8 cellular contexts compared by ENCODE assay signal in the genomic region with DNA sequence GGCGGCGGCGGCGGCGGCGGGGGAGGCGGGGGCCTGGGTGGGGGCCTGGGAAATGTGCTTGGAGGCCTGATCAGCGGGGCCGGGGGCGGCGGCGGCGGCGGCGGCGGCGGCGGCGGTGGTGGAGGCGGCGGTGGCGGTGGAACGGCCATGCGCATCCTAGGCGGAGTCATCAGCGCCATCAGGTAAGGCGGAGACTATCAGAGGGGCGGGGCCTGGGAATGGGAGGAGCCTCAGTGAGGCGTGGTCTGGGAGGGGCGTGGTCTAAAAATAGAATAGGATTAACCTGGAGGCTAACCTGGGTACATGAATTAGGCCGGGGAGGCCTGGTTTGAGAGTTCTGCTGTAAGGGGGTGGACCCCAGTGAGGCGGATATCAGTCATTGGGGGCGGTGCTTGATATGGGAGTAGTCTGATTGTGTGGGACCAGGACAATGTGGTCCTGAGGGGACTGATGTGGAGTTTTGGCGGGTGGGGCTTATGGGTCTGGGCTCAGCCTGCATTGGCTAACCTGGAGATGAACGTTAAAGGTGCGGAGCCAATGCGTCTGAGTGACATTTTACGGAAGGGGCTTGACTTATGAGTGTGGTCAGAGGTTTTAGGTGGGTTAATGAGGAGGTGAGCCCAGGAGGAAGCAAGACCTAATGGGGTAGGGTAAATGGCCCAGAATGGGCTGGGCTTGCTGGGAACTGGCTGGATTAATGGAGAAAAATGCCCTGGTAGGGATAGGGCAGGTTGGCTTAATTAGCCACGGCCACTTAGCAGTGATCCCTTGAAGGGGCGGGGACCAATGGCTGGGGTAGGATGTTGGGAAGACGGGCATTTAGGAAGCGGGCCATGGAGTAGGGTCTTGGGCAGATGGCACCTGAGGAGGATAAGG. TPM values are rescaled to one million over a fixed set of nuclear protein-coding genes. Genes with fewer than 3 reads are reported as not detected.
A peak's percentile ranks its signal among the peaks of the same experiment; 100 is the strongest.
DNase-seq lines count a peak whose midpoint lies in the region; TF ChIP-seq lines count a peak whose summit lies in the region.

No MANE protein-coding gene starts in this region.

- in situ Hi-C loops in transverse colon (cut with MboI; ENCODE audit: low pct_ligation_motif_present in 1 of 4, low pct_unique_long_range_greater_than_20kb in 1 of 4, low sequenced_read_pairs in 3 of 4), result no loop called here

- peak; percentile 57 for DNase-seq in DMS79 treated with DMSO at 0.1 percent for 48 hours (lab: John Stamatoyannopoulos, UW)
- peak; percentile 90 for DNase-seq in HEK293T (ENCODE audit: extremely low spot score)
- DNase-seq in NCI-H1436 treated with DMSO at 0.1 percent for 48 hours (lab: John Stamatoyannopoulos, UW), result peak; percentile 66
- peak; percentile 67 to 90 (median 84) for DNase-seq in T-helper 1 cell
- peak; percentile 85 to 96 (median 89) for DNase-seq in adrenal gland
- peak; percentile 88 for DNase-seq in left ventricle myocardium inferior
- DNase-seq in posterior vena cava (ENCODE audit: low spot score), result peak; percentile 96
- peak; percentile 93 for DNase-seq in transverse colon

- H3K36me3 ChIP-seq in adrenal gland (replicated peaks in 1 of 2) (peaks cover 0 to 45% of the 10 kb centered on the region in 2 donors), left ventricle myocardium inferior (peaks cover 46% of the 10 kb centered on the region), transverse colon (peaks cover 0 to 33% (median 16%) of the 10 kb centered on the region in 4 donors)

- no peaks in the 10 kb centered on the region for H3K27me3 ChIP-seq in adrenal gland
- H3K27me3 ChIP-seq in left ventricle myocardium inferior (ENCODE audit: low read depth), result no peaks in the 10 kb centered on the region
- H3K27me3 ChIP-seq in transverse colon, result no peaks in the 10 kb centered on the region

- H3K4me3 ChIP-seq in adrenal gland, result peak overlapping the region in 2 of 4 donors; percentile 71 to 94
- peak overlapping the region; percentile 86 for H3K4me3 ChIP-seq in left ventricle myocardium inferior
- peak overlapping the region; percentile 74 to 92 (median 80) for H3K4me3 ChIP-seq in transverse colon

- TF ChIP-seq CTCF in adrenal gland (IDR thresholded peaks at IDR 0.05) (no peak), left ventricle myocardium inferior (IDR thresholded peaks at IDR 0.05; ENCODE audit: borderline replicate concordance) (no peak), transverse colon (IDR thresholded peaks at IDR 0.05) (peak in 2 of 5 experiments; percentile 12 to 16)

- H3K27ac ChIP-seq in adrenal gland (peak overlapping the region in 4 of 5 donors; percentile 96 to 99 (median 98)), left ventricle myocardium inferior (replicated peaks) (peak overlapping the region; percentile 98), transverse colon (peak overlapping the region; percentile 96 to 99 (median 98))

- POLR2A ChIA-PET in HEK293T (lab: Yijun Ruan, JAX), result interaction anchor here (2.0 kb wide), 3 partner anchors 10 to 28 kb away, joined by 9 to 18 read pairs (median 14); no protein-coding TSS in a partner anchor

- CTCF ChIA-PET in HEK293T (lab: Yijun Ruan, JAX), result no interaction called here

- intact Hi-C loops in adrenal gland (cut with DNase I), result no loop called here
- intact Hi-C loops in left ventricle myocardium inferior (cut with micrococcal nuclease), result no loop called here
- intact Hi-C loops in posterior vena cava (cut with DNase I), result no loop called here
- intact Hi-C loops in transverse colon (cut with DNase I; ENCODE audit: low total_unique reads), result no loop called here

- H3K9me3 ChIP-seq in adrenal gland (replicated peaks in 1 of 3) (no peaks in the 10 kb centered on the region), left ventricle myocardium inferior (replicated peaks) (no peaks in the 10 kb centered on the region), transverse colon (no peaks in the 10 kb centered on the region)

- no peak for TF ChIP-seq EP300 in transverse colon (IDR thresholded peaks at IDR 0.05; ENCODE audit: low read depth)

- TF ChIP-seq POLR2A in adrenal gland (IDR thresholded peaks at IDR 0.05) (peak in 1 of 2 donors; percentile 74), transverse colon (IDR thresholded peaks at IDR 0.05) (peak; percentile 44)

- H3K4me1 ChIP-seq in adrenal gland (replicated peaks in 1 of 2) (peaks cover 16 to 20% of the 10 kb centered on the region in 2 donors), left ventricle myocardium inferior (peaks cover 38% of the 10 kb centered on the region), transverse colon (peaks cover 3 to 27% (median 25%) of the 10 kb centered on the region in 4 donors)

- 19 to 54% (median 26%) methylated on average over 15 to 42 of the region's 42 CpGs for WGBS in adrenal gland, 4 donors
- WGBS in transverse colon (ENCODE audit: low coverage in 1 of 2), 2 donors, result 24 to 100% methylated on average over 1 to 38 of the region's 42 CpGs

TF ChIP-seq in HEK293T, 16 proteins besides CTCF, POLR2A, EP300 and RAD21:
- TF ChIP-seq HDGF (IDR thresholded peaks at IDR 0.05; ENCODE audit: borderline replicate concordance) (0 out of 2 replicates have a peak, but pooled peaks have one; percentile 26), TARDBP (IDR thresholded peaks at IDR 0.05) (no peak), ELF4 (IDR thresholded peaks at IDR 0.05) (no peak)

RNA-seq across cellular contexts. Expression of a gene that starts 1.4 kb away (rescaled TPM):
- total RNA-seq in adrenal gland, result 100 to 1,000 TPM in 7 of 8 donors, 10 to 100 TPM in 1; 94.8 to 762 (median 415) TPM
- polyA plus RNA-seq in adrenal gland, result 100 to 1,000 TPM; 740 to 916 (median 745) TPM
- total RNA-seq in left ventricle myocardium inferior, result 767 TPM
- total RNA-seq in posterior vena cava, result 100 to 1,000 TPM; 586 to 597 TPM
- 100 to 1,000 TPM; 222 to 304 (median 248) TPM for total RNA-seq in transverse colon

RNA-seq across cellular contexts. Expression of a gene that starts 11.0 kb away (rescaled TPM):
- total RNA-seq in adrenal gland (100 to 1,000 TPM in 4 of 8 donors, 10 to 100 TPM in 4; 20.4 to 163 (median 85.5) TPM), left ventricle myocardium inferior (2,839 TPM), posterior vena cava (100 to 1,000 TPM; 232 to 242 TPM), transverse colon (10 to 100 TPM in 2 of 4 donors, 1 to 10 TPM in 1, not detected in 1; 7.8 to 26.3 (median 11.7) TPM)
- 100 to 1,000 TPM in 2 of 3 donors, 10 to 100 TPM in 1; 31.3 to 232 (median 187) TPM for polyA plus RNA-seq in adrenal gland

RNA-seq across cellular contexts. Expression of a gene that starts 26.0 kb away (rescaled TPM):
- total RNA-seq in adrenal gland (100 to 1,000 TPM in 6 of 8 donors, 10 to 100 TPM in 2; 88.8 to 233 (median 124) TPM), left ventricle myocardium inferior (94.9 TPM), posterior vena cava (100 to 1,000 TPM; 133 to 141 TPM), transverse colon (100 to 1,000 TPM in 2 of 4 donors, 10 to 100 TPM in 2; 82.4 to 175 (median 134) TPM)
- polyA plus RNA-seq in adrenal gland, result 100 to 1,000 TPM; 124 to 230 (median 201) TPM

RNA-seq across cellular contexts. Expression of a gene that starts 26.6 kb away (rescaled TPM):
- 10 to 100 TPM; 38.0 to 88.3 (median 69.2) TPM for total RNA-seq in adrenal gland
- 100 to 1,000 TPM in 1 of 3 donors, 10 to 100 TPM in 2; 58.5 to 127 (median 69.9) TPM for polyA plus RNA-seq in adrenal gland
- total RNA-seq in left ventricle myocardium inferior, result 130 TPM
- 10 to 100 TPM; 43.9 to 47.6 TPM for total RNA-seq in posterior vena cava
- 10 to 100 TPM in 3 of 4 donors, not detected in 1; 15.1 to 44.9 (median 44.0) TPM for total RNA-seq in transverse colon

RNA-seq across cellular contexts. Expression of a gene that starts 30.3 kb away (rescaled TPM):
- not detected for total RNA-seq in adrenal gland
- polyA plus RNA-seq in adrenal gland, result not detected
- total RNA-seq in left ventricle myocardium inferior, result not detected
- total RNA-seq in posterior vena cava, result not detected
- not detected for total RNA-seq in transverse colon

Comparison
In these comparisons a context has a peak if more than half of its experiments do, and no peak if none do; other contexts are left out.
1. RNA of a gene that starts 11.0 kb away (total RNA-seq): 2,839 TPM in left ventricle myocardium inferior (single experiment); 232 to 242 TPM in posterior vena cava, 20.4 to 163 TPM in adrenal gland and 7.8 to 26.3 TPM in transverse colon; every median in the first group is over 10 times any median in the second.
2. Peak in every context shown above with its lines, with median percentiles within 50 percentile points of each other: DNase-seq and H3K27ac ChIP-seq.